Comparison of ENCODE assay signal across 1 cellular context in genomic region chr17:72427761-72428109, GRCh38.
A peak's percentile ranks its signal among the peaks of the same experiment; 100 is the strongest.
TF ChIP-seq lines count a peak whose summit lies in the region.

No MANE protein-coding gene starts in this region.

TF ChIP-seq in HepG2, 621 proteins besides CTCF, POLR2A, EP300 and RAD21 (continued from another document and continues in another):
- TF ChIP-seq, protein P1, sequence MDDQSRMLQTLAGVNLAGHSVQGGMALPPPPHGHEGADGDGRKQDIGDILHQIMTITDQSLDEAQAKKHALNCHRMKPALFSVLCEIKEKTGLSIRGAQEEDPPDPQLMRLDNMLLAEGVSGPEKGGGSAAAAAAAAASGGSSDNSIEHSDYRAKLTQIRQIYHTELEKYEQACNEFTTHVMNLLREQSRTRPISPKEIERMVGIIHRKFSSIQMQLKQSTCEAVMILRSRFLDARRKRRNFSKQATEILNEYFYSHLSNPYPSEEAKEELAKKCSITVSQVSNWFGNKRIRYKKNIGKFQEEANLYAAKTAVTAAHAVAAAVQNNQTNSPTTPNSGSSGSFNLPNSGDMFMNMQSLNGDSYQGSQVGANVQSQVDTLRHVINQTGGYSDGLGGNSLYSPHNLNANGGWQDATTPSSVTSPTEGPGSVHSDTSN (CRISPR knock-in tag; IDR thresholded peaks at IDR 0.05; ENCODE audit: borderline replicate concordance), result no peak
- TF ChIP-seq, protein P2, sequence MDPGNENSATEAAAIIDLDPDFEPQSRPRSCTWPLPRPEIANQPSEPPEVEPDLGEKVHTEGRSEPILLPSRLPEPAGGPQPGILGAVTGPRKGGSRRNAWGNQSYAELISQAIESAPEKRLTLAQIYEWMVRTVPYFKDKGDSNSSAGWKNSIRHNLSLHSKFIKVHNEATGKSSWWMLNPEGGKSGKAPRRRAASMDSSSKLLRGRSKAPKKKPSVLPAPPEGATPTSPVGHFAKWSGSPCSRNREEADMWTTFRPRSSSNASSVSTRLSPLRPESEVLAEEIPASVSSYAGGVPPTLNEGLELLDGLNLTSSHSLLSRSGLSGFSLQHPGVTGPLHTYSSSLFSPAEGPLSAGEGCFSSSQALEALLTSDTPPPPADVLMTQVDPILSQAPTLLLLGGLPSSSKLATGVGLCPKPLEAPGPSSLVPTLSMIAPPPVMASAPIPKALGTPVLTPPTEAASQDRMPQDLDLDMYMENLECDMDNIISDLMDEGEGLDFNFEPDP (CRISPR knock-in tag; conservative IDR thresholded peaks at IDR 0.05), result no peak
- TF ChIP-seq SRSF1 (optimal IDR thresholded peaks at IDR 0.05; ENCODE audit: low read depth, low read length) (no peak), NR0B2 (CRISPR knock-in tag; IDR thresholded peaks at IDR 0.05) (no peak), FOXC1 (CRISPR knock-in tag; IDR thresholded peaks at IDR 0.05; ENCODE audit: borderline replicate concordance) (no peak), DR1 (CRISPR knock-in tag; IDR thresholded peaks at IDR 0.05) (no peak), HDAC2 (CRISPR knock-in tag; IDR thresholded peaks at IDR 0.05) (no peak), ZNF83 (CRISPR knock-in tag; IDR thresholded peaks at IDR 0.05; ENCODE audit: borderline replicate concordance) (no peak), E2F1 (CRISPR knock-in tag; IDR thresholded peaks at IDR 0.05) (no peak), ZNF30 (CRISPR knock-in tag; IDR thresholded peaks at IDR 0.05) (no peak), ZNF225 (CRISPR knock-in tag; IDR thresholded peaks at IDR 0.05) (no peak), KMT2B (CRISPR knock-in tag; IDR thresholded peaks at IDR 0.05) (no peak), MED8 (CRISPR knock-in tag; IDR thresholded peaks at IDR 0.05; ENCODE audit: insufficient replicate concordance) (no peak), RBFOX2 (IDR thresholded peaks at IDR 0.05; ENCODE audit: low read depth, low read length) (no peak), ARHGAP35 (CRISPR knock-in tag; IDR thresholded peaks at IDR 0.05; ENCODE audit: borderline replicate concordance) (no peak), ZNF382 (CRISPR knock-in tag; IDR thresholded peaks at IDR 0.05; ENCODE audit: borderline replicate concordance) (no peak), ZNF598 (CRISPR knock-in tag; IDR thresholded peaks at IDR 0.05; ENCODE audit: borderline replicate concordance) (no peak; the same call in 1 of the 2 replicates), ZMYM2 (CRISPR knock-in tag; IDR thresholded peaks at IDR 0.05) (no peak), NCOA1 (CRISPR knock-in tag; IDR thresholded peaks at IDR 0.05) (no peak), ZNF629 (CRISPR knock-in tag; conservative IDR thresholded peaks at IDR 0.05) (peak; percentile 97), SMAD1 (CRISPR knock-in tag; IDR thresholded peaks at IDR 0.05; ENCODE audit: borderline replicate concordance, low read depth) (0 out of 2 replicates have a peak, but pooled peaks have one; percentile 26), ZFP62 (CRISPR knock-in tag; IDR thresholded peaks at IDR 0.05) (no peak), PAX8 (CRISPR knock-in tag; IDR thresholded peaks at IDR 0.05; ENCODE audit: borderline replicate concordance) (no peak), ZNF605 (CRISPR knock-in tag; IDR thresholded peaks at IDR 0.05) (no peak), LRRFIP1 (CRISPR knock-in tag; conservative IDR thresholded peaks at IDR 0.05) (no peak), FOXA1 (IDR thresholded peaks at IDR 0.05) (no peak), FOXA1 (CRISPR knock-in tag; IDR thresholded peaks at IDR 0.05) (no peak), ZNF543 (CRISPR knock-in tag; IDR thresholded peaks at IDR 0.05) (no peak), ESRRA (CRISPR knock-in tag; IDR thresholded peaks at IDR 0.05; ENCODE audit: low read depth) (0 out of 2 replicates have a peak, but pooled peaks have one; percentile 56), AGO2 (optimal IDR thresholded peaks at IDR 0.05; ENCODE audit: low read depth, low read length) (no peak), HOXA7 (CRISPR knock-in tag; IDR thresholded peaks at IDR 0.05) (no peak), RNF219 (CRISPR knock-in tag; IDR thresholded peaks at IDR 0.05) (no peak), THYN1 (CRISPR knock-in tag; IDR thresholded peaks at IDR 0.05; ENCODE audit: borderline replicate concordance, low read depth) (no peak), ZNF784 (CRISPR knock-in tag; IDR thresholded peaks at IDR 0.05; ENCODE audit: borderline replicate concordance) (no peak), BRD4 (CRISPR knock-in tag; IDR thresholded peaks at IDR 0.05) (0 out of 2 replicates have a peak, but pooled peaks have one; percentile 39), ZNF687 (CRISPR knock-in tag; IDR thresholded peaks at IDR 0.05) (peak; percentile 27; the same call in 1 of the 2 replicates), SRY (CRISPR knock-in tag; IDR thresholded peaks at IDR 0.05) (0 out of 2 replicates have a peak, but pooled peaks have one; percentile 2), PHB2 (IDR thresholded peaks at IDR 0.05; ENCODE audit: partially characterized antibody) (no peak), HNRNPUL1 (IDR thresholded peaks at IDR 0.05; ENCODE audit: low read depth, low read length) (no peak), ADNP (CRISPR knock-in tag; IDR thresholded peaks at IDR 0.05) (peak; percentile 73; the same call in 1 of the 2 replicates)
- TF ChIP-seq, protein P3, sequence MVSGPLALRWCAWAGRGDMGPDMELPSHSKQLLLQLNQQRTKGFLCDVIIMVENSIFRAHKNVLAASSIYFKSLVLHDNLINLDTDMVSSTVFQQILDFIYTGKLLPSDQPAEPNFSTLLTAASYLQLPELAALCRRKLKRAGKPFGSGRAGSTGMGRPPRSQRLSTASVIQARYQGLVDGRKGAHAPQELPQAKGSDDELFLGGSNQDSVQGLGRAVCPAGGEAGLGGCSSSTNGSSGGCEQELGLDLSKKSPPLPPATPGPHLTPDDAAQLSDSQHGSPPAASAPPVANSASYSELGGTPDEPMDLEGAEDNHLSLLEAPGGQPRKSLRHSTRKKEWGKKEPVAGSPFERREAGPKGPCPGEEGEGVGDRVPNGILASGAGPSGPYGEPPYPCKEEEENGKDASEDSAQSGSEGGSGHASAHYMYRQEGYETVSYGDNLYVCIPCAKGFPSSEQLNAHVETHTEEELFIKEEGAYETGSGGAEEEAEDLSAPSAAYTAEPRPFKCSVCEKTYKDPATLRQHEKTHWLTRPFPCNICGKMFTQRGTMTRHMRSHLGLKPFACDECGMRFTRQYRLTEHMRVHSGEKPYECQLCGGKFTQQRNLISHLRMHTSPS (CRISPR knock-in tag; IDR thresholded peaks at IDR 0.05; ENCODE audit: low read depth), result no peak
- TF ChIP-seq, protein P4, sequence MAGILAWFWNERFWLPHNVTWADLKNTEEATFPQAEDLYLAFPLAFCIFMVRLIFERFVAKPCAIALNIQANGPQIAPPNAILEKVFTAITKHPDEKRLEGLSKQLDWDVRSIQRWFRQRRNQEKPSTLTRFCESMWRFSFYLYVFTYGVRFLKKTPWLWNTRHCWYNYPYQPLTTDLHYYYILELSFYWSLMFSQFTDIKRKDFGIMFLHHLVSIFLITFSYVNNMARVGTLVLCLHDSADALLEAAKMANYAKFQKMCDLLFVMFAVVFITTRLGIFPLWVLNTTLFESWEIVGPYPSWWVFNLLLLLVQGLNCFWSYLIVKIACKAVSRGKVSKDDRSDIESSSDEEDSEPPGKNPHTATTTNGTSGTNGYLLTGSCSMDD (CRISPR knock-in tag; IDR thresholded peaks at IDR 0.05), result no peak
- TF ChIP-seq, protein P5, sequence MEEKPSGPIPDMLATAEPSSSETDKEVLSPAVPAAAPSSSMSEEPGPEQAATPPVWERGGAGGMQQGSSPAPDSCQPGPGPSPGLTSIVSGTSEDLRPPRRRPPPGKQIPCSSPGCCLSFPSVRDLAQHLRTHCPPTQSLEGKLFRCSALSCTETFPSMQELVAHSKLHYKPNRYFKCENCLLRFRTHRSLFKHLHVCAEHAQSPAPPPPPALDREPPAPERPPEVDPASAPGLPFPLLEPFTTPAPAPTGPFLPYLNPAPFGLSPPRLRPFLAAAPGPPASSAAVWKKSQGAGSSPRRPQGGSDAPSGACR (CRISPR knock-in tag; IDR thresholded peaks at IDR 0.05), result no peak
